12 cellular contexts compared by ENCODE assay signal in genomic region chr2:120398051-120398960, GRCh38. TPM values are rescaled to one million over a fixed set of nuclear protein-coding genes. Genes with fewer than 3 reads are reported as not detected.
DNase-seq lines count a peak whose midpoint lies in the region.
"Had no signal": no experiment of that assay in that cellular context is flagged by ENCODE, and none has a peak within 500 bp of the region (broad histone marks: within the 10 kb centered on the region; RNA-seq: fewer than 3 reads in every experiment).

No MANE protein-coding gene starts in this region.

- POLR2A ChIA-PET in activated CD4-positive, alpha-beta memory T cell treated with anti-CD3 and anti-CD28 coated beads, Interleukin-2, amount 10 ng/mL, durations not matched to agents 7 days and 5 days (lab: Charles Lee), result no interaction called here
- POLR2A ChIA-PET in activated CD4-positive, alpha-beta memory T cell treated with anti-CD3 and anti-CD28 coated beads for 36 hours (lab: Charles Lee), result no interaction called here

- H3K4me1 Mint-ChIP-seq in activated CD4-positive, alpha-beta memory T cell treated with anti-CD3 and anti-CD28 coated beads, Interleukin-2, amount 10 ng/mL, durations not matched to agents 7 days and 5 days, result no peaks in the 10 kb centered on the region
- H3K4me1 Mint-ChIP-seq in activated CD4-positive, alpha-beta memory T cell treated with anti-CD3 and anti-CD28 coated beads for 36 hours (ENCODE audit: low read depth), result no peaks in the 10 kb centered on the region
- H3K4me1 Mint-ChIP-seq: activated naive CD4-positive, alpha-beta T cell treated with anti-CD3 and anti-CD28 coated beads, Interleukin-2, amount 50 U/mL, for 24 hours had no signal

- no peak overlapping the region for H3K4me3 Mint-ChIP-seq in activated CD4-positive, alpha-beta memory T cell treated with anti-CD3 and anti-CD28 coated beads, Interleukin-2, amount 10 ng/mL, durations not matched to agents 7 days and 5 days
- H3K4me3 Mint-ChIP-seq in activated CD4-positive, alpha-beta memory T cell treated with anti-CD3 and anti-CD28 coated beads for 36 hours, result no peak overlapping the region
- H3K4me3 Mint-ChIP-seq: activated naive CD4-positive, alpha-beta T cell treated with anti-CD3 and anti-CD28 coated beads, Interleukin-2, amount 50 U/mL, for 24 hours had no signal

- H3K27me3 Mint-ChIP-seq in activated CD4-positive, alpha-beta memory T cell treated with anti-CD3 and anti-CD28 coated beads, Interleukin-2, amount 10 ng/mL, durations not matched to agents 7 days and 5 days, result no peaks in the 10 kb centered on the region
- peaks cover 7% of the 10 kb centered on the region for H3K27me3 Mint-ChIP-seq in activated CD4-positive, alpha-beta memory T cell treated with anti-CD3 and anti-CD28 coated beads for 36 hours
- H3K27me3 Mint-ChIP-seq: activated naive CD4-positive, alpha-beta T cell treated with anti-CD3 and anti-CD28 coated beads, Interleukin-2, amount 50 U/mL, for 24 hours had no signal

- no peaks in the 10 kb centered on the region for H3K9me3 Mint-ChIP-seq in activated CD4-positive, alpha-beta memory T cell treated with anti-CD3 and anti-CD28 coated beads, Interleukin-2, amount 10 ng/mL, durations not matched to agents 7 days and 5 days
- H3K9me3 Mint-ChIP-seq in activated CD4-positive, alpha-beta memory T cell treated with anti-CD3 and anti-CD28 coated beads for 36 hours, result no peaks in the 10 kb centered on the region
- H3K9me3 Mint-ChIP-seq: activated naive CD4-positive, alpha-beta T cell treated with anti-CD3 and anti-CD28 coated beads, Interleukin-2, amount 50 U/mL, for 24 hours had no signal

- CTCF ChIA-PET in activated CD4-positive, alpha-beta memory T cell treated with anti-CD3 and anti-CD28 coated beads, Interleukin-2, amount 10 ng/mL, durations not matched to agents 7 days and 5 days (lab: Charles Lee), result no interaction called here
- CTCF ChIA-PET in activated CD4-positive, alpha-beta memory T cell treated with anti-CD3 and anti-CD28 coated beads for 36 hours (lab: Charles Lee), result no interaction called here

- intact Hi-C loops in activated CD4-positive, alpha-beta memory T cell treated with anti-CD3 and anti-CD28 coated beads for 36 hours (cut with micrococcal nuclease), result no loop called here

- DNase-seq in activated CD4-positive, alpha-beta memory T cell treated with anti-CD3 and anti-CD28 coated beads, Interleukin-2, amount 10 ng/mL, durations not matched to agents 7 days and 5 days, result peak; percentile 13
- DNase-seq in activated CD4-positive, alpha-beta memory T cell treated with anti-CD3 and anti-CD28 coated beads for 36 hours, result no peak
- peak; percentile 75 for DNase-seq in RPMI7951 (ENCODE audit: low read depth)
- DNase-seq in fibroblast of the conjunctiva (ENCODE audit: low read depth), result peak; percentile 5
- DNase-seq in stromal cell of bone marrow (ENCODE audit: low read depth), result peak; percentile 9
- no peak for DNase-seq in NCI-H446 (lab: John Stamatoyannopoulos, UW)
- no peak for DNase-seq in ureter (ENCODE audit: low spot score)
- no peak for DNase-seq in NCI-H146 (lab: John Stamatoyannopoulos, UW)
- DNase-seq: activated CD4-positive, CD25-positive, alpha-beta regulatory T cell treated with anti-CD3 and anti-CD28 coated beads, Interleukin-2, amount 50 U/mL, for 72 hours; stimulated activated CD4-positive, alpha-beta T cell treated with anti-CD3 and anti-CD28 coated beads, Interleukin-4, amount 100 ng/mL, for 4 hours had no signal

- H3K27ac Mint-ChIP-seq in activated CD4-positive, alpha-beta memory T cell treated with anti-CD3 and anti-CD28 coated beads, Interleukin-2, amount 10 ng/mL, durations not matched to agents 7 days and 5 days, result no peak overlapping the region
- no peak overlapping the region for H3K27ac Mint-ChIP-seq in activated CD4-positive, alpha-beta memory T cell treated with anti-CD3 and anti-CD28 coated beads for 36 hours
- H3K27ac Mint-ChIP-seq: activated naive CD4-positive, alpha-beta T cell treated with anti-CD3 and anti-CD28 coated beads, Interleukin-2, amount 50 U/mL, for 24 hours had no signal

- no peaks in the 10 kb centered on the region for H3K36me3 Mint-ChIP-seq in activated CD4-positive, alpha-beta memory T cell treated with anti-CD3 and anti-CD28 coated beads, Interleukin-2, amount 10 ng/mL, durations not matched to agents 7 days and 5 days (ENCODE audit: low read depth)
- no peaks in the 10 kb centered on the region for H3K36me3 Mint-ChIP-seq in activated CD4-positive, alpha-beta memory T cell treated with anti-CD3 and anti-CD28 coated beads for 36 hours
- H3K36me3 Mint-ChIP-seq: activated naive CD4-positive, alpha-beta T cell treated with anti-CD3 and anti-CD28 coated beads, Interleukin-2, amount 50 U/mL, for 24 hours had no signal

RNA-seq across cellular contexts. Expression of gene INHBB, which starts 52.4 kb away (rescaled TPM):
- not detected for total RNA-seq in activated CD4-positive, alpha-beta memory T cell treated with anti-CD3 and anti-CD28 coated beads, Interleukin-2, amount 10 ng/mL, durations not matched to agents 7 days and 5 days
- total RNA-seq in activated CD4-positive, alpha-beta memory T cell treated with anti-CD3 and anti-CD28 coated beads for 36 hours, result not detected
- total RNA-seq in RPMI7951 (2014; rRNA removed; shearing (Covaris generic)), result 0.24 TPM in 1 of 2 replicates, not detected in the other
- 10.8 TPM for total RNA-seq in ureter
- total RNA-seq: G401 had no signal

Comparison
In these comparisons a context has a peak if more than half of its experiments do, and no peak if none do; other contexts are left out.
1. DNase-seq: peak in activated CD4-positive, alpha-beta memory T cell treated with anti-CD3 and anti-CD28 coated beads, Interleukin-2, amount 10 ng/mL, durations not matched to agents 7 days and 5 days (single experiment), RPMI7951 (single experiment), fibroblast of the conjunctiva (single experiment) and stromal cell of bone marrow (single experiment); none in activated CD4-positive, alpha-beta memory T cell treated with anti-CD3 and anti-CD28 coated beads for 36 hours (single experiment), NCI-H446 (0 of 2), ureter (single experiment) and NCI-H146 (single experiment).